ENCODE assay signal across 8 cellular contexts in the genomic region with DNA sequence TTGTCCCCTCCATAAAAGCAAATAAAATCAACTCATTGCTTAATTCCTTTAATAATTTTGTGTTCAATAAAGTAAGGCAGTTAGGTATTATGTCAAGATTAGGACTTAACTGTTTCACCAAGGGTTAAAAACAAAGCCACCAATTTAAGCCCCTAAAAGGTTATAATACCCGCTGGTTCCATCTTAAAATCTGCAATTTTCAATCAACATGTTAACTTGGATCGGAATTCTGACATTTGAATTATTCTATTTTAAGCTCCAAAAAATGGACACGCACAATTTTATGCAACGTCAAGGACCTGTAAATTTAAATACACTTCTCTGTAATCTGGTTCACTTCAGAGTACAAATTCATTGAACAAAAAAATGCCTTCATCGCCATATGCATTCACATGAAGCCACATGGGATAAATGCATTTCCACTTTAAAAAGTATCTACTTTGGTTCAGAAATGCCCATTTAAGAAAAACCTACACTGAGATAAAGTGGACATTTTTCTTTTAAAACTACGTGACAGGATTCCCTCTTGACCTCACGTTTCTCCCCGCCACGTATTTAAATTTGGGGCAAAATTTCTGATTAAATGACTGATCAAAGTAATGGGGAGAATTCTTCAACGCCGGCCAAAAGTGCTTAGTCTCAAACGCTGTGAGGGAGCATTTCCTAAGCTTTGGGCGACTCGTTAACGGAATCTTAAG. TPM values are rescaled to one million over a fixed set of nuclear protein-coding genes. Genes with fewer than 3 reads are reported as not detected.
DNase-seq lines count a peak whose midpoint lies in the region; ATAC-seq, FAIRE-seq and TF ChIP-seq lines count a peak whose summit lies in the region.

No MANE protein-coding gene starts in this region.

- H3K27ac ChIP-seq in RWPE2 (ENCODE audit: poor library complexity, severe bottlenecking) (peak overlapping the region; percentile 90), pancreas (peak overlapping the region; percentile 92 to 97 (median 94))

- H3K9me3 Mint-ChIP-seq in activated CD4-positive, alpha-beta T cell treated with anti-CD3 and anti-CD28 coated beads, Interleukin-2, amount 10 ng/mL, durations not matched to agents 24 days and 14 days, result peaks cover 7% of the 10 kb centered on the region

- H3K27ac Mint-ChIP-seq in activated CD4-positive, alpha-beta T cell treated with anti-CD3 and anti-CD28 coated beads, Interleukin-2, amount 10 ng/mL, durations not matched to agents 24 days and 14 days, result peak overlapping the region; percentile 97

- no peak for DNase-seq in activated CD4-positive, alpha-beta T cell treated with anti-CD3 and anti-CD28 coated beads, Interleukin-2, amount 10 ng/mL, durations not matched to agents 24 days and 14 days
- no peak for DNase-seq in activated CD4-positive, alpha-beta T cell treated with anti-CD3 and anti-CD28 coated beads, Interleukin-2, amount 50 U/mL, for 48 hours
- DNase-seq in RWPE2 (ENCODE audit: low spot score), result no peak
- peak; percentile 76 to 78 for DNase-seq in erythroblast (lab: John Stamatoyannopoulos, UW)
- DNase-seq in pancreas, result no peak
- no peak for DNase-seq in stimulated activated CD4-positive, alpha-beta T cell treated with anti-CD3 and anti-CD28 coated beads, Interleukin-2, amount 100 ng/mL, for 24 hours

- H3K4me1 Mint-ChIP-seq in activated CD4-positive, alpha-beta T cell treated with anti-CD3 and anti-CD28 coated beads, Interleukin-2, amount 10 ng/mL, durations not matched to agents 24 days and 14 days, result peaks cover 36% of the 10 kb centered on the region

- intact Hi-C loops in activated CD4-positive, alpha-beta T cell treated with anti-CD3 and anti-CD28 coated beads, Interleukin-2, amount 10 ng/mL, durations not matched to agents 24 days and 14 days (cut with micrococcal nuclease), result no loop called here
- intact Hi-C loops in pancreas (cut with DNase I), result no loop called here

- no peaks in the 10 kb centered on the region for H3K27me3 Mint-ChIP-seq in activated CD4-positive, alpha-beta T cell treated with anti-CD3 and anti-CD28 coated beads, Interleukin-2, amount 10 ng/mL, durations not matched to agents 24 days and 14 days

- peaks cover 14% of the 10 kb centered on the region for H3K36me3 Mint-ChIP-seq in activated CD4-positive, alpha-beta T cell treated with anti-CD3 and anti-CD28 coated beads, Interleukin-2, amount 10 ng/mL, durations not matched to agents 24 days and 14 days (ENCODE audit: low read depth)

- no peaks in the 10 kb centered on the region for H3K27me3 ChIP-seq in RWPE2 (ENCODE audit: insufficient read depth, poor library complexity, severe bottlenecking)
- H3K27me3 ChIP-seq in pancreas, result no peaks in the 10 kb centered on the region

- H3K36me3 ChIP-seq in RWPE2 (ENCODE audit: low read depth) (no peaks in the 10 kb centered on the region), pancreas (no peaks in the 10 kb centered on the region)

- 1% methylated on average over 15 of the region's 15 CpGs for WGBS in pancreas, 2 donors

- TF ChIP-seq POLR2A in erythroblast (IDR thresholded peaks at IDR 0.05; ENCODE audit: low read length), result no peak

- H3K4me3 ChIP-seq in RWPE2 (ENCODE audit: severe bottlenecking), result peak overlapping the region; percentile 51
- peak overlapping the region; percentile 50 to 76 (median 68) for H3K4me3 ChIP-seq in pancreas

- TF ChIP-seq CTCF in RWPE2 (IDR thresholded peaks at IDR 0.05; ENCODE audit: poor library complexity, severe bottlenecking), result no peak
- no peak for TF ChIP-seq CTCF in pancreas (IDR thresholded peaks at IDR 0.05)

- peak overlapping the region; percentile 88 for H3K4me3 Mint-ChIP-seq in activated CD4-positive, alpha-beta T cell treated with anti-CD3 and anti-CD28 coated beads, Interleukin-2, amount 10 ng/mL, durations not matched to agents 24 days and 14 days

- peak; percentile 29 for FAIRE-seq in pancreas (lab: Jason Lieb, UNC)

- H3K9me3 ChIP-seq in RWPE2 (ENCODE audit: severe bottlenecking), result no peaks in the 10 kb centered on the region
- H3K9me3 ChIP-seq in pancreas, result no peaks in the 10 kb centered on the region

- ATAC-seq in RWPE2 (ENCODE audit: low read depth) (no peak), pancreas (peak in 3 of 4 donors; percentile 5 to 16 (median 8)), GM18517 (IDR thresholded peaks at IDR 0.05; ENCODE audit: unreplicated experiment) (no peak), HG03378 (IDR thresholded peaks at IDR 0.05; ENCODE audit: unreplicated experiment) (no peak)

- H3K4me1 ChIP-seq in RWPE2 (ENCODE audit: insufficient read depth, poor library complexity, severe bottlenecking), result no peaks in the 10 kb centered on the region
- H3K4me1 ChIP-seq in pancreas, result peaks cover 0 to 25% (median 24%) of the 10 kb centered on the region in 3 donors

RNA-seq across cellular contexts. Expression of gene GIN1, which starts 0.7 kb away (rescaled TPM):
- total RNA-seq in activated CD4-positive, alpha-beta T cell treated with anti-CD3 and anti-CD28 coated beads, Interleukin-2, amount 10 ng/mL, durations not matched to agents 24 days and 14 days, result 7.5 and 12.1 TPM in 2 replicates
- total RNA-seq in pancreas, result 1 to 10 TPM; 2.7 to 6.2 (median 4.2) TPM
- polyA plus RNA-seq in pancreas, result 1 to 10 TPM; 2.2 to 2.3 TPM

RNA-seq across cellular contexts. Expression of gene PPIP5K2, which starts 0.9 kb away (rescaled TPM):
- total RNA-seq in activated CD4-positive, alpha-beta T cell treated with anti-CD3 and anti-CD28 coated beads, Interleukin-2, amount 10 ng/mL, durations not matched to agents 24 days and 14 days, result 46.2 and 46.3 TPM in 2 replicates
- 10 to 100 TPM; 16.0 to 35.2 (median 23.7) TPM for total RNA-seq in pancreas
- polyA plus RNA-seq in pancreas, result 10 to 100 TPM; 13.5 to 24.1 TPM

Comparison
In these comparisons a context has a peak if more than half of its experiments do, and no peak if none do; other contexts are left out.
1. DNase-seq: peak in erythroblast (2 of 2); none in activated CD4-positive, alpha-beta T cell treated with anti-CD3 and anti-CD28 coated beads, Interleukin-2, amount 10 ng/mL, durations not matched to agents 24 days and 14 days (single experiment), activated CD4-positive, alpha-beta T cell treated with anti-CD3 and anti-CD28 coated beads, Interleukin-2, amount 50 U/mL, for 48 hours (0 of 2), RWPE2 (single experiment), pancreas (0 of 6) and stimulated activated CD4-positive, alpha-beta T cell treated with anti-CD3 and anti-CD28 coated beads, Interleukin-2, amount 100 ng/mL, for 24 hours (0 of 2).
2. ATAC-seq: peak in pancreas (3 of 4); none in RWPE2 (single experiment), GM18517 (single experiment) and HG03378 (single experiment).